Comparison of ENCODE assay signal across 17 cellular contexts in genomic region chr11:57341250-57341808, GRCh38. TPM values are rescaled to one million over a fixed set of nuclear protein-coding genes. Genes with fewer than 3 reads are reported as not detected.
DNase-seq lines count a peak whose midpoint lies in the region; ATAC-seq and TF ChIP-seq lines count a peak whose summit lies in the region.
"Had no signal": no experiment of that assay in that cellular context is flagged by ENCODE, and none has a peak within 500 bp of the region (broad histone marks: within the 10 kb centered on the region; RNA-seq: fewer than 3 reads in every experiment).

No MANE protein-coding gene starts in this region.

- in situ Hi-C loops in IMR-90 (cut with MboI; ENCODE audit: low sequenced_read_pairs) = loop anchor here (5.0 kb wide), 1 partner anchor 186 kb away; no protein-coding TSS in a partner anchor

- no peak overlapping the region for H3K56ac ChIP-seq in IMR-90 (ENCODE audit: extremely low read depth, insufficient read depth, low read length)

- CTCF ChIA-PET in IMR-90 (lab: Yijun Ruan, JAX) = no interaction called here
- CTCF ChIA-PET in activated CD4-positive, alpha-beta T cell treated with anti-CD3 and anti-CD28 coated beads, Interleukin-2, amount 10 ng/mL, durations not matched to agents 7 days and 5 days (lab: Charles Lee) = interaction anchor here (0.6 kb wide), 1 partner anchor 122 kb away, joined by 6 read pairs; no protein-coding TSS in a partner anchor

- H2BK120ac ChIP-seq in IMR-90 (ENCODE audit: low read depth, low read length) = no peak overlapping the region

- peak overlapping the region; percentile 79 for H2AK9ac ChIP-seq in IMR-90 (replicated peaks; ENCODE audit: low read depth, low read length, poor library complexity)

- peaks cover 31% of the 10 kb centered on the region for H3K27me3 ChIP-seq in IMR-90 (ENCODE audit: control insufficient read depth, insufficient read depth, low read length)
- peaks cover 18% of the 10 kb centered on the region for H3K27me3 ChIP-seq in osteoblast (ENCODE audit: insufficient read depth, low read length)

- no peak overlapping the region for H3K4ac ChIP-seq in IMR-90 (ENCODE audit: low read depth, low read length)

- intact Hi-C loops in IMR-90 (cut with micrococcal nuclease) = loop anchor here (10.0 kb wide), 1 partner anchor 1183 kb away; no protein-coding TSS in a partner anchor

- H3K27me3 Mint-ChIP-seq in brain = peaks cover 6% of the 10 kb centered on the region
- peaks cover 8% of the 10 kb centered on the region for H3K27me3 Mint-ChIP-seq in activated CD4-positive, alpha-beta T cell treated with anti-CD3 and anti-CD28 coated beads, Interleukin-2, amount 10 ng/mL, durations not matched to agents 7 days and 5 days
- H3K27me3 Mint-ChIP-seq: CD8-positive, alpha-beta memory T cell had no signal

- no peak overlapping the region for H3K9ac ChIP-seq in IMR-90 (ENCODE audit: low read depth, low read length)

- H3K9me3 ChIP-seq in IMR-90 (ENCODE audit: control insufficient read depth, insufficient read depth, low read length) = no peaks in the 10 kb centered on the region
- H3K9me3 ChIP-seq in osteoblast (ENCODE audit: low read depth, low read length) = no peaks in the 10 kb centered on the region

- H3K14ac ChIP-seq in IMR-90 (replicated peaks; ENCODE audit: low read depth, low read length) = no peak overlapping the region

- peaks cover 0 to 2% of the 10 kb centered on the region in 2 experiments; a peak in 1 of 4 replicates for H3K79me1 ChIP-seq in IMR-90 (ENCODE audit: low read depth in 1 of 2, low read length in 2 of 2)

- no peak overlapping the region for H3K4me3 ChIP-seq in IMR-90 (ENCODE audit: insufficient read depth, low read depth, low read length)
- no peak overlapping the region for H3K4me3 ChIP-seq in osteoblast (ENCODE audit: insufficient read depth, low read length)
- H3K4me3 ChIP-seq: GM23338 had no signal

- no peak overlapping the region for H4K5ac ChIP-seq in IMR-90 (ENCODE audit: low read depth, low read length)

- H3K4me1 Mint-ChIP-seq in brain = peaks cover 66% of the 10 kb centered on the region
- peaks cover 4% of the 10 kb centered on the region for H3K4me1 Mint-ChIP-seq in activated CD4-positive, alpha-beta T cell treated with anti-CD3 and anti-CD28 coated beads, Interleukin-2, amount 10 ng/mL, durations not matched to agents 7 days and 5 days

- H2AFZ ChIP-seq in IMR-90 (replicated peaks; ENCODE audit: low read length, poor library complexity) (no peak overlapping the region), osteoblast (ENCODE audit: low read length) (no peak overlapping the region)

- no peak overlapping the region for H2BK5ac ChIP-seq in IMR-90 (ENCODE audit: low read depth, low read length, poor library complexity, severe bottlenecking)

- peaks cover 0 to 4% (median 0%) of the 10 kb centered on the region in 5 experiments for H3K9me3 Mint-ChIP-seq in brain
- H3K9me3 Mint-ChIP-seq in activated CD4-positive, alpha-beta T cell treated with anti-CD3 and anti-CD28 coated beads, Interleukin-2, amount 10 ng/mL, durations not matched to agents 7 days and 5 days = no peaks in the 10 kb centered on the region
- H3K9me3 Mint-ChIP-seq: CD8-positive, alpha-beta memory T cell; GM23338 had no signal

- no peak overlapping the region for H2BK15ac ChIP-seq in IMR-90 (ENCODE audit: low read depth, low read length)

- H4K8ac ChIP-seq in IMR-90 (ENCODE audit: low read depth in 2 of 2, low read length in 2 of 2) = no peak overlapping the region

- peaks cover 2% of the 10 kb centered on the region; the same call in 1 of the 2 replicates for H3K9me1 ChIP-seq in IMR-90 (ENCODE audit: insufficient read depth, low read length)

- H3K79me2 ChIP-seq in osteoblast (ENCODE audit: insufficient read depth, low read length) = peaks cover 2% of the 10 kb centered on the region

- no peak for ATAC-seq in IMR-90 (ENCODE audit: low read depth)
- ATAC-seq: GM23338 had no signal

- no TSS peak for BruUV-seq in IMR-90 (replicated peaks; lab: Mats Ljungman, UMichigan)

- no peaks in the 10 kb centered on the region for H4K20me1 ChIP-seq in IMR-90 (ENCODE audit: insufficient read depth, low read length)
- H4K20me1 ChIP-seq in osteoblast (ENCODE audit: insufficient read depth, low read length) = no peaks in the 10 kb centered on the region

- no peak for TF ChIP-seq RAD21 in IMR-90 (IDR thresholded peaks at IDR 0.05; ENCODE audit: low read length)

- H3K4me1 ChIP-seq in IMR-90 (ENCODE audit: control insufficient read depth, insufficient read depth, low read length) (peaks cover 1% of the 10 kb centered on the region), osteoblast (ENCODE audit: insufficient read depth, low read length) (peaks cover 2% of the 10 kb centered on the region)

- no CpG with 5 or more reads among the region's 6 CpGs for WGBS in IMR-90 (ENCODE audit: extremely low coverage in 2 of 2, insufficient read length in 1 of 2), 2 experiments

- H2AK5ac ChIP-seq in IMR-90 (ENCODE audit: low read depth, low read length) = no peak overlapping the region

- H3K36me3 Mint-ChIP-seq in brain = no peaks in the 10 kb centered on the region
- H3K36me3 Mint-ChIP-seq in activated CD4-positive, alpha-beta T cell treated with anti-CD3 and anti-CD28 coated beads, Interleukin-2, amount 10 ng/mL, durations not matched to agents 7 days and 5 days (ENCODE audit: low read depth) = no peaks in the 10 kb centered on the region
- H3K36me3 Mint-ChIP-seq: CD8-positive, alpha-beta memory T cell had no signal

- no peak for TF ChIP-seq POLR2A in IMR-90 (IDR thresholded peaks at IDR 0.05; ENCODE audit: low read depth, low read length)

- POLR2A ChIA-PET in IMR-90 (lab: Charles Lee; ENCODE audit: unreplicated experiment) = no interaction called here
- POLR2A ChIA-PET in activated CD4-positive, alpha-beta T cell treated with anti-CD3 and anti-CD28 coated beads, Interleukin-2, amount 10 ng/mL, durations not matched to agents 7 days and 5 days (lab: Charles Lee) = no interaction called here

- peak overlapping the region in 1 of 5 experiments; percentile 82 for H3K4me3 Mint-ChIP-seq in brain
- H3K4me3 Mint-ChIP-seq in activated CD4-positive, alpha-beta T cell treated with anti-CD3 and anti-CD28 coated beads, Interleukin-2, amount 10 ng/mL, durations not matched to agents 7 days and 5 days = no peak overlapping the region
- H3K4me3 Mint-ChIP-seq: CD8-positive, alpha-beta memory T cell; GM23338 had no signal

- no peak for TF ChIP-seq CTCF in IMR-90 (conservative IDR thresholded peaks at IDR 0.05; ENCODE audit: low read depth, low read length)
- TF ChIP-seq CTCF in brain (conservative IDR thresholded peaks at IDR 0.05) = no peak
- TF ChIP-seq CTCF in osteoblast (IDR thresholded peaks at IDR 0.05; ENCODE audit: extremely low read depth, low read depth, low read length) = no peak

- H3K18ac ChIP-seq in IMR-90 (ENCODE audit: low read depth, low read length) = no peak overlapping the region

- H3K4me2 ChIP-seq in IMR-90 (ENCODE audit: low read depth, low read length) (no peak overlapping the region), osteoblast (ENCODE audit: insufficient read depth, low read length) (no peak overlapping the region)

- dilution Hi-C loops in IMR-90 (cut with HindIII; ENCODE audit: low sequenced_read_pairs, unreplicated experiment) = no loop called here

- H3K23ac ChIP-seq in IMR-90 (ENCODE audit: low read depth, low read length) = no peak overlapping the region

- no peak overlapping the region for H2BK20ac ChIP-seq in IMR-90 (ENCODE audit: low read depth, low read length)

- H3K36me3 ChIP-seq in IMR-90 (ENCODE audit: control insufficient read depth, insufficient read depth, low read length) (no peaks in the 10 kb centered on the region), osteoblast (ENCODE audit: insufficient read depth, low read length) (no peaks in the 10 kb centered on the region)

- no peak for DNase-seq in IMR-90
- peak; percentile 63 for DNase-seq in osteoblast (ENCODE audit: insufficient read length, low spot score, missing footprints)
- DNase-seq in activated CD4-positive, alpha-beta T cell treated with anti-CD3 and anti-CD28 coated beads, Interleukin-2, amount 10 ng/mL, durations not matched to agents 7 days and 5 days = no peak
- no peak for DNase-seq in activated effector memory CD4-positive, alpha-beta T cell treated with anti-CD3 and anti-CD28 coated beads, Interleukin-2, amount 50 U/mL, for 16 hours
- DNase-seq: ACHN, C1 segment of cervical spinal cord, DMS79, HCEC 1CT, NCI-H1105 treated with DMSO at 0.1 percent for 48 hours, NCI-H1694, SIG-M5, T-helper 1 cell had no signal

- H4K91ac ChIP-seq in IMR-90 (ENCODE audit: insufficient read depth, low read depth, low read length) = no peak overlapping the region

- no peak overlapping the region for H3K27ac ChIP-seq in IMR-90 (ENCODE audit: insufficient read depth, low read length)
- H3K27ac ChIP-seq in osteoblast (ENCODE audit: low read depth, low read length) = no peak overlapping the region

- peak overlapping the region in 3 of 5 experiments; percentile 78 to 98 (median 82) for H3K27ac Mint-ChIP-seq in brain
- no peak overlapping the region for H3K27ac Mint-ChIP-seq in activated CD4-positive, alpha-beta T cell treated with anti-CD3 and anti-CD28 coated beads, Interleukin-2, amount 10 ng/mL, durations not matched to agents 7 days and 5 days
- H3K27ac Mint-ChIP-seq: GM23338 had no signal

RNA-seq across cellular contexts. Expression of gene P2RX3, which starts 3.2 kb away (rescaled TPM):
- total RNA-seq in IMR-90 (2012; rRNA removed) = not detected in 2 replicates
- polyA plus RNA-seq in IMR-90 (2012; rRNA removed) = not detected in 2 replicates
- polyA plus RNA-seq in IMR-90 (2012; cell fraction: cytosol; rRNA removed) = not detected in 2 replicates
- polyA plus RNA-seq in IMR-90 (2012; cell fraction: nucleus; rRNA removed; ENCODE audit: low replicate concordance) = not detected in 2 replicates
- 0.41 TPM for polyA plus RNA-seq in brain (ENCODE audit: insufficient read depth, low read depth, low replicate concordance)
- not detected in 2 replicates for total RNA-seq in osteoblast
- not detected for total RNA-seq in activated CD4-positive, alpha-beta T cell treated with anti-CD3 and anti-CD28 coated beads, Interleukin-2, amount 10 ng/mL, durations not matched to agents 7 days and 5 days
- total RNA-seq: CD8-positive, alpha-beta memory T cell; NCI-H460; RPMI7951 had no signal
- polyA plus RNA-seq: CD8-positive, alpha-beta memory T cell had no signal

RNA-seq across cellular contexts. Expression of gene SSRP1, which starts 5.6 kb away (rescaled TPM):
- total RNA-seq in IMR-90 (2012; rRNA removed) (144 and 146 TPM in 2 replicates), osteoblast (55.4 and 58.0 TPM in 2 replicates)
- polyA plus RNA-seq in IMR-90 (2012; rRNA removed) (101 and 106 TPM in 2 replicates), brain (ENCODE audit: insufficient read depth, low read depth, low replicate concordance) (226 TPM)
- 58.6 and 84.5 TPM in 2 replicates for polyA plus RNA-seq in IMR-90 (2012; cell fraction: cytosol; rRNA removed)
- polyA plus RNA-seq in IMR-90 (2012; cell fraction: nucleus; rRNA removed; ENCODE audit: low replicate concordance) = 41.6 and 70.5 TPM in 2 replicates
- total RNA-seq in activated CD4-positive, alpha-beta T cell treated with anti-CD3 and anti-CD28 coated beads, Interleukin-2, amount 10 ng/mL, durations not matched to agents 7 days and 5 days = 100 to 1,000 TPM; 165 to 175 TPM

RNA-seq across cellular contexts. Expression of gene TNKS1BP1, which starts 16.6 kb away (rescaled TPM):
- total RNA-seq in IMR-90 (2012; rRNA removed) (28.6 and 31.7 TPM in 2 replicates), osteoblast (71.6 and 74.6 TPM in 2 replicates)
- polyA plus RNA-seq in IMR-90 (2012; rRNA removed) (68.0 and 71.4 TPM in 2 replicates), brain (ENCODE audit: insufficient read depth, low read depth, low replicate concordance) (44.0 TPM)
- polyA plus RNA-seq in IMR-90 (2012; cell fraction: cytosol; rRNA removed) = 42.9 and 47.7 TPM in 2 replicates
- 157 and 165 TPM in 2 replicates for polyA plus RNA-seq in IMR-90 (2012; cell fraction: nucleus; rRNA removed; ENCODE audit: low replicate concordance)
- 10 to 100 TPM in 1 of 2 experiments, 1 to 10 TPM in 1; 8.9 to 10.4 TPM for total RNA-seq in activated CD4-positive, alpha-beta T cell treated with anti-CD3 and anti-CD28 coated beads, Interleukin-2, amount 10 ng/mL, durations not matched to agents 7 days and 5 days

RNA-seq across cellular contexts. Expression of gene PRG3, which starts 39.6 kb away (rescaled TPM):
- not detected in 2 replicates for total RNA-seq in IMR-90 (2012; rRNA removed)
- not detected in 2 replicates for polyA plus RNA-seq in IMR-90 (2012; rRNA removed)
- not detected in 2 replicates for polyA plus RNA-seq in IMR-90 (2012; cell fraction: cytosol; rRNA removed)
- not detected in 2 replicates for polyA plus RNA-seq in IMR-90 (2012; cell fraction: nucleus; rRNA removed; ENCODE audit: low replicate concordance)
- polyA plus RNA-seq in brain (ENCODE audit: insufficient read depth, low read depth, low replicate concordance) = not detected
- total RNA-seq in osteoblast = not detected in 2 replicates
- total RNA-seq in activated CD4-positive, alpha-beta T cell treated with anti-CD3 and anti-CD28 coated beads, Interleukin-2, amount 10 ng/mL, durations not matched to agents 7 days and 5 days = not detected
- total RNA-seq: CD8-positive, alpha-beta memory T cell; GM23338; NCI-H460; RPMI7951 had no signal
- polyA plus RNA-seq: CD8-positive, alpha-beta memory T cell; GM23338 had no signal

RNA-seq across cellular contexts. Expression of gene PRG2, which starts 49.1 kb away (rescaled TPM):
- not detected in 2 replicates for total RNA-seq in IMR-90 (2012; rRNA removed)
- not detected in 2 replicates for polyA plus RNA-seq in IMR-90 (2012; rRNA removed)
- not detected in 2 replicates for polyA plus RNA-seq in IMR-90 (2012; cell fraction: cytosol; rRNA removed)
- polyA plus RNA-seq in IMR-90 (2012; cell fraction: nucleus; rRNA removed; ENCODE audit: low replicate concordance) = 0.10 and 0.17 TPM in 2 replicates
- polyA plus RNA-seq in brain (ENCODE audit: insufficient read depth, low read depth, low replicate concordance) = not detected
- not detected in 2 replicates for total RNA-seq in osteoblast
- total RNA-seq in activated CD4-positive, alpha-beta T cell treated with anti-CD3 and anti-CD28 coated beads, Interleukin-2, amount 10 ng/mL, durations not matched to agents 7 days and 5 days = under 1 TPM; 0.17 to 0.40 TPM
- total RNA-seq: GM23338, NCI-H460, RPMI7951 had no signal
- polyA plus RNA-seq: CD8-positive, alpha-beta memory T cell; GM23338 had no signal
